In the genomic region with DNA sequence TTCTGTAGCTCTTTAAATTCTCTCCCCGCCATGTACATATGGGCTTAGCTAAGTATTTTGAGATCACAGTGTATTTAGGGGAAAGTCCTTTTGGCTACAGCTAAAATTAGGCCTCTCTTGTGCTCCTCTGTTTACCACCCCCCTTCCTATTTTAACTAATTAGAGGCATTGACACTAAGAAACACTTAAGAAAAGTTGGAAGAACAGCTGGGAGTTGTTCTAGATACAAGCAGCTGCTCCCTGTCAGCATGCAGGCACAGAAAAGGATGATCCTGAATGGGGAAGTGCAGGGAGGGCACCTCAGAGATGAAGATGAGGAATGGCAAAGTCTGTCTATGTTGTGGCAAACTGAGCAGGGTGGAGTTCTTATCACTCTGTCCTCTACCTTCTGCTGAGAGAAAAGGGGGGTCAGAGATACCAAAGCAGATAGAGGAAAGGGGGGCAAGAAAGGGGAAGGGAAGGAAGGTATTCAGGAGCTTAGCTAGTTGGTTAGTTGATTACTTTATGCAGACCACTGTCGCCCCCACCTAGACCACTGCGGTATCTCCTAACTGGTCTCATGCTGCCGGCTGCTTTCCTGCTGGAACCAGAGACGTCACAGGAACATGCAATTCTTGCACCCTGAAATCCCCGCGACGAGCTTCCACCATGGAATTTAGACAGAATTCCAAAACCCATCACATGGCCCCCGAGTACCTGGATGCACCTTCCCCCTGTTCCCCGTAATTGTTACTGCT, we compare ENCODE assay signal across 2 cellular contexts.
TF ChIP-seq lines count a peak whose summit lies in the region.

No MANE protein-coding gene starts in this region.

TF ChIP-seq in IMR-90, 13 proteins besides CTCF, POLR2A, EP300 and RAD21:
- TF ChIP-seq MXI1 (IDR thresholded peaks at IDR 0.05; ENCODE audit: borderline replicate concordance, low read depth, low read length) (no peak), RFX5 (IDR thresholded peaks at IDR 0.05; ENCODE audit: low read depth, low read length) (no peak), RCOR1 (IDR thresholded peaks at IDR 0.05; ENCODE audit: insufficient replicate concordance, low read length) (no peak), FOS (IDR thresholded peaks at IDR 0.05; ENCODE audit: low read depth, low read length) (no peak), BHLHE40 (IDR thresholded peaks at IDR 0.05; ENCODE audit: low read depth, low read length) (no peak), MAFK (IDR thresholded peaks at IDR 0.05; ENCODE audit: low read depth, low read length) (no peak), MAZ (IDR thresholded peaks at IDR 0.05; ENCODE audit: borderline replicate concordance, low read depth, low read length) (no peak)
- TF ChIP-seq, protein P1, sequence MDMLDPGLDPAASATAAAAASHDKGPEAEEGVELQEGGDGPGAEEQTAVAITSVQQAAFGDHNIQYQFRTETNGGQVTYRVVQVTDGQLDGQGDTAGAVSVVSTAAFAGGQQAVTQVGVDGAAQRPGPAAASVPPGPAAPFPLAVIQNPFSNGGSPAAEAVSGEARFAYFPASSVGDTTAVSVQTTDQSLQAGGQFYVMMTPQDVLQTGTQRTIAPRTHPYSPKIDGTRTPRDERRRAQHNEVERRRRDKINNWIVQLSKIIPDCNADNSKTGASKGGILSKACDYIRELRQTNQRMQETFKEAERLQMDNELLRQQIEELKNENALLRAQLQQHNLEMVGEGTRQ (IDR thresholded peaks at IDR 0.05; ENCODE audit: low read depth, low read length), result no peak
TF ChIP-seq in IMR-90: peak in this region for 0.

TF ChIP-seq in K562, 482 proteins besides CTCF, POLR2A, EP300 and RAD21:
- TF ChIP-seq, protein P2, sequence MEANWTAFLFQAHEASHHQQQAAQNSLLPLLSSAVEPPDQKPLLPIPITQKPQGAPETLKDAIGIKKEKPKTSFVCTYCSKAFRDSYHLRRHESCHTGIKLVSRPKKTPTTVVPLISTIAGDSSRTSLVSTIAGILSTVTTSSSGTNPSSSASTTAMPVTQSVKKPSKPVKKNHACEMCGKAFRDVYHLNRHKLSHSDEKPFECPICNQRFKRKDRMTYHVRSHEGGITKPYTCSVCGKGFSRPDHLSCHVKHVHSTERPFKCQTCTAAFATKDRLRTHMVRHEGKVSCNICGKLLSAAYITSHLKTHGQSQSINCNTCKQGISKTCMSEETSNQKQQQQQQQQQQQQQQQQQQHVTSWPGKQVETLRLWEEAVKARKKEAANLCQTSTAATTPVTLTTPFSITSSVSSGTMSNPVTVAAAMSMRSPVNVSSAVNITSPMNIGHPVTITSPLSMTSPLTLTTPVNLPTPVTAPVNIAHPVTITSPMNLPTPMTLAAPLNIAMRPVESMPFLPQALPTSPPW (CRISPR knock-in tag; IDR thresholded peaks at IDR 0.05), result peak; percentile 36; the same call in 1 of the 2 replicates
- TF ChIP-seq ZNF253 (CRISPR knock-in tag; conservative IDR thresholded peaks at IDR 0.05) (no peak), SPI1 (IDR thresholded peaks at IDR 0.05; ENCODE audit: borderline replicate concordance, low read depth, low read length) (peak; percentile 78; the same call in 1 of the 2 replicates)
